ENCODE assay signal across 18 cellular contexts in genomic region chr7:87784424-87784823, GRCh38.
DNase-seq lines count a peak whose midpoint lies in the region; ATAC-seq, FAIRE-seq and TF ChIP-seq lines count a peak whose summit lies in the region.
"Had no signal": no experiment of that assay in that cellular context is flagged by ENCODE, and none has a peak within 500 bp of the region (broad histone marks: within the 10 kb centered on the region; RNA-seq: fewer than 3 reads in every experiment).

No MANE protein-coding gene starts in this region.

- peaks cover 3% of the 10 kb centered on the region; the same call in 1 of the 3 replicates for H3K9me3 ChIP-seq in A549
- H3K9me3 ChIP-seq in HCT116 (ENCODE audit: control insufficient read depth in 1 of 2, insufficient read depth in 1 of 2, low read depth in 1 of 2, low read length in 2 of 2) = no peaks in the 10 kb centered on the region
- H3K9me3 ChIP-seq in PC-3 (ENCODE audit: low read length) = no peaks in the 10 kb centered on the region
- H3K9me3 ChIP-seq in H1 (ENCODE audit: insufficient read depth in 2 of 2, low read depth in 1 of 2, low read length in 1 of 2) = no peaks in the 10 kb centered on the region
- H3K9me3 ChIP-seq: body of pancreas, uterus had no signal

- no peak overlapping the region for H2BK120ac ChIP-seq in H1 (replicated peaks; ENCODE audit: low read depth, low read length)

- no TSS peak for BruUV-seq in HCT116 (replicated peaks; lab: Mats Ljungman, UMichigan)
- BruUV-seq in PC-3 (replicated peaks; lab: Mats Ljungman, UMichigan) = no TSS peak

- no peak overlapping the region for H3K23ac ChIP-seq in H1 (ENCODE audit: insufficient read length)

- intact Hi-C loops in HCT116 (cut with micrococcal nuclease) = no loop called here
- intact Hi-C loops in PC-3 (cut with micrococcal nuclease) = no loop called here

- no peak overlapping the region for H2BK5ac ChIP-seq in H1 (ENCODE audit: low read depth, low read length)

- no peaks in the 10 kb centered on the region for H3F3A ChIP-seq in PC-3 (ENCODE audit: low read length, unreplicated experiment)

- no peak overlapping the region for H2BK15ac ChIP-seq in H1 (ENCODE audit: low read length)

- H3K4me3 ChIP-seq in A549 (no peak overlapping the region), HCT116 (replicated peaks in 1 of 2; ENCODE audit: low read depth in 1 of 2, low read length in 2 of 2) (no peak overlapping the region), PC-3 (ENCODE audit: low read length) (no peak overlapping the region), H1 (ENCODE audit: extremely low read depth in 1 of 4, insufficient read depth in 2 of 4, low read depth in 3 of 4, low read length in 4 of 4) (no peak overlapping the region)
- H3K4me3 ChIP-seq: body of pancreas, stomach, uterus had no signal

- no peak overlapping the region for H3K56ac ChIP-seq in H1 (replicated peaks; ENCODE audit: insufficient read length, low read depth, low read length)

- H3K23me2 ChIP-seq in H1 (ENCODE audit: low read depth, low read length) = no peaks in the 10 kb centered on the region

- ATAC-seq in A549 (no peak), HCT116 (peak; percentile 78; the same call in 1 of the 2 replicates), PC-3 (peak; percentile 68), GM19395 (IDR thresholded peaks at IDR 0.05; ENCODE audit: unreplicated experiment) (no peak)
- ATAC-seq: body of pancreas had no signal

- H3K9ac ChIP-seq in HCT116 (ENCODE audit: low read length) = no peak overlapping the region
- H3K9ac ChIP-seq in PC-3 (ENCODE audit: low read length) = no peak overlapping the region
- H3K9ac ChIP-seq in H1 (replicated peaks in 1 of 4; ENCODE audit: extremely low read depth in 1 of 4, low read depth in 3 of 4, low read length in 3 of 4) = no peak overlapping the region

- H4K8ac ChIP-seq in H1 (ENCODE audit: extremely low read depth, insufficient read depth, low read length) = no peak overlapping the region

- no peak overlapping the region for H3K14ac ChIP-seq in H1 (ENCODE audit: insufficient read length)

- H3K36me3 ChIP-seq in HCT116 (ENCODE audit: control insufficient read depth in 1 of 2, insufficient read depth in 2 of 2, low read length in 2 of 2) (no peaks in the 10 kb centered on the region), PC-3 (ENCODE audit: low read depth, low read length) (no peaks in the 10 kb centered on the region), H1 (ENCODE audit: control insufficient read depth in 2 of 4, insufficient read depth in 4 of 4, low read length in 3 of 4) (no peaks in the 10 kb centered on the region)
- H3K36me3 ChIP-seq: stomach, uterus, WERI-Rb-1 had no signal

- TF ChIP-seq POLR2A in A549 (IDR thresholded peaks at IDR 0.05; ENCODE audit: low read length) = no peak
- TF ChIP-seq POLR2A in HCT116 (IDR thresholded peaks at IDR 0.05; ENCODE audit: borderline replicate concordance, extremely low read depth, insufficient read depth, insufficient read length) = no peak
- TF ChIP-seq POLR2A in H1 (IDR thresholded peaks at IDR 0.05; ENCODE audit: control extremely low read depth in 1 of 2, low read depth in 2 of 2, low read length in 2 of 2) = no peak

- TF ChIP-seq CTCF in A549 (IDR thresholded peaks at IDR 0.05) = no peak
- TF ChIP-seq CTCF in HCT116 (IDR thresholded peaks at IDR 0.05 in 2 of 3, conservative IDR thresholded peaks at IDR 0.05 in 1 of 3; ENCODE audit: borderline replicate concordance in 1 of 3, insufficient read depth in 1 of 3, low read depth in 2 of 3, low read length in 2 of 3) = peak in 2 of 3 experiments; percentile 27 to 45; a peak in 4 of 6 replicates
- TF ChIP-seq CTCF in PC-3 (conservative IDR thresholded peaks at IDR 0.05; ENCODE audit: low read depth, low read length) = peak; percentile 42
- TF ChIP-seq CTCF in H1 (IDR thresholded peaks at IDR 0.05; ENCODE audit: control extremely low read depth in 1 of 3, insufficient read depth in 1 of 3, low read depth in 1 of 3, low read length in 3 of 3) = peak in 1 of 3 experiments; percentile 16; a peak in 2 of 4 replicates
- TF ChIP-seq CTCF in GM10266 (IDR thresholded peaks at IDR 0.05; ENCODE audit: control insufficient read depth, insufficient read depth, low read depth, missing control alignments) = no peak

- no peak overlapping the region for H2BK12ac ChIP-seq in H1 (ENCODE audit: low read depth, low read length)

- TF ChIP-seq RAD21 in A549 (conservative IDR thresholded peaks at IDR 0.05 in 1 of 2, IDR thresholded peaks at IDR 0.05 in 1 of 2) = no peak; a peak in 1 of 5 replicates
- peak; percentile 40 for TF ChIP-seq RAD21 in HCT116 (IDR thresholded peaks at IDR 0.05; ENCODE audit: low read depth)
- TF ChIP-seq RAD21 in H1 (IDR thresholded peaks at IDR 0.05 in 1 of 2, conservative IDR thresholded peaks at IDR 0.05 in 1 of 2; ENCODE audit: low read depth in 2 of 2, low read length in 2 of 2) = peak; percentile 37 to 48

- DNase-seq in A549 (ENCODE audit: low read depth in 1 of 2, low spot score in 1 of 2) (no peak), HCT116 (ENCODE audit: low read depth, low spot score) (no peak), PC-3 (peak; percentile 13), H1 (ENCODE audit: low read depth in 1 of 2, low spot score in 2 of 2) (no peak), GM10266 (ENCODE audit: extremely low spot score) (no peak), DMS 273 treated with DMSO at 0.1 percent for 48 hours (lab: John Stamatoyannopoulos, UW) (no peak), NCI-H2227 (lab: John Stamatoyannopoulos, UW; ENCODE audit: unreplicated experiment) (no peak)
- DNase-seq: activated gamma-delta T cell; body of pancreas; Calu3; effector memory CD4-positive, alpha-beta T cell; glutamatergic neuron; H7; stomach; uterus; WERI-Rb-1 had no signal

- no peak overlapping the region for H2AFZ ChIP-seq in HCT116 (ENCODE audit: low read depth, low read length, poor library complexity, severe bottlenecking)
- H2AFZ ChIP-seq in PC-3 (ENCODE audit: low read length) = no peak overlapping the region
- no peak overlapping the region for H2AFZ ChIP-seq in H1 (ENCODE audit: low read length)

- H3K27me3 ChIP-seq in HCT116 (ENCODE audit: insufficient read depth, low read length) (no peaks in the 10 kb centered on the region), PC-3 (ENCODE audit: low read length) (0 out of 2 replicates have a peak, but pooled peaks cover 4% of the 10 kb centered on the region), H1 (replicated peaks in 1 of 4; ENCODE audit: control insufficient read depth in 3 of 4, extremely low read depth in 1 of 4, insufficient read depth in 3 of 4, low read length in 3 of 4) (no peaks in the 10 kb centered on the region)
- H3K27me3 ChIP-seq: body of pancreas, stomach, uterus had no signal

- H4K5ac ChIP-seq in H1 (ENCODE audit: insufficient read length, low read depth, low read length) = no peak overlapping the region

- CTCF ChIA-PET in A549 (lab: Yijun Ruan, JAX) = no interaction called here
- CTCF ChIA-PET in HCT116 (lab: Charles Lee) = interaction anchor here (0.6 to 1.7 kb wide), 4 partner anchors 216 to 467 kb away, joined by 3 to 6 read pairs (median 4); no protein-coding TSS in a partner anchor
- CTCF ChIA-PET in PC-3 (lab: Charles Lee) = no interaction called here
- CTCF ChIA-PET in H1 (lab: Charles Lee; ENCODE audit: partially characterized antibody) = interaction anchor here (0.9 to 3.3 kb wide), 9 partner anchors 9 to 385 kb away, joined by 3 to 13 read pairs (median 3); no protein-coding TSS in a partner anchor

- no peaks in the 10 kb centered on the region for H3K4me1 ChIP-seq in A549
- H3K4me1 ChIP-seq in HCT116 (ENCODE audit: control insufficient read depth in 1 of 2, insufficient read depth in 2 of 2, low read length in 2 of 2) = no peaks in the 10 kb centered on the region
- no peaks in the 10 kb centered on the region for H3K4me1 ChIP-seq in PC-3 (ENCODE audit: insufficient read depth, low read length)
- H3K4me1 ChIP-seq in H1 (replicated peaks in 1 of 4; ENCODE audit: control insufficient read depth in 3 of 4, insufficient read depth in 4 of 4, low read length in 3 of 4) = no peaks in the 10 kb centered on the region
- H3K4me1 ChIP-seq: body of pancreas, stomach, uterus had no signal

- no peak overlapping the region for H4K91ac ChIP-seq in H1 (replicated peaks; ENCODE audit: insufficient read length, low read length)

- RAD21 ChIA-PET in HCT116 (lab: Charles Lee; ENCODE audit: low non-redundant PET in 1 of 2, low total read pairs in 2 of 2, uncharacterized antibody in 2 of 2, unreplicated experiment in 2 of 2) = no interaction called here

- H3K4me2 ChIP-seq in A549 (no peak overlapping the region), HCT116 (ENCODE audit: low read length) (no peak overlapping the region), PC-3 (ENCODE audit: low read length) (no peak overlapping the region), H1 (ENCODE audit: insufficient read depth in 1 of 2, low read depth in 2 of 2, low read length in 2 of 2) (no peak overlapping the region)

- TF ChIP-seq EP300 in A549 (IDR thresholded peaks at IDR 0.05) = no peak
- no peak for TF ChIP-seq EP300 in H1 (IDR thresholded peaks at IDR 0.05; ENCODE audit: borderline replicate concordance in 1 of 2, low read depth in 2 of 2, low read length in 2 of 2)

- H3K9me2 ChIP-seq in HCT116 (ENCODE audit: insufficient read depth) = no peaks in the 10 kb centered on the region
- no peaks in the 10 kb centered on the region for H3K9me2 ChIP-seq in PC-3 (replicated peaks; ENCODE audit: low read length)

- FAIRE-seq in A549 (lab: Jason Lieb, UNC) (no peak), H1 (lab: Jason Lieb, UNC) (no peak)
- FAIRE-seq: keratinocyte had no signal

- H2AK5ac ChIP-seq in H1 (ENCODE audit: low read depth, low read length) = no peak overlapping the region

- POLR2A ChIA-PET in A549 (lab: Yijun Ruan, JAX) (no interaction called here), HCT116 (lab: Charles Lee) (no interaction called here), PC-3 (lab: Charles Lee; ENCODE audit: unreplicated experiment) (no interaction called here), H1 (lab: Charles Lee; ENCODE audit: partially characterized antibody) (no interaction called here)

- H3K27ac ChIP-seq in A549 (no peak overlapping the region), HCT116 (ENCODE audit: low read depth, low read length) (no peak overlapping the region), PC-3 (ENCODE audit: low read length) (no peak overlapping the region), H1 (ENCODE audit: low read depth, low read length) (no peak overlapping the region)
- H3K27ac ChIP-seq: body of pancreas, stomach, uterus, WERI-Rb-1 had no signal

- no peak overlapping the region for H2BK20ac ChIP-seq in H1 (ENCODE audit: low read length)

- H3K79me2 ChIP-seq in HCT116 (ENCODE audit: insufficient read depth, low read length) (no peaks in the 10 kb centered on the region), PC-3 (ENCODE audit: low read length) (no peaks in the 10 kb centered on the region), H1 (ENCODE audit: control insufficient read depth in 1 of 2, insufficient read depth in 2 of 2, low read length in 2 of 2) (no peaks in the 10 kb centered on the region)

- H3K79me1 ChIP-seq in H1 (ENCODE audit: low read depth, low read length) = no peaks in the 10 kb centered on the region

- H4K20me1 ChIP-seq in HCT116 (ENCODE audit: insufficient read depth) (no peaks in the 10 kb centered on the region), PC-3 (ENCODE audit: low read length) (no peaks in the 10 kb centered on the region), H1 (replicated peaks in 1 of 2; ENCODE audit: control insufficient read depth in 1 of 2, insufficient read depth in 2 of 2, low read length in 2 of 2) (peaks cover 0 to 1% of the 10 kb centered on the region in 2 experiments)

- no peak overlapping the region for H3K18ac ChIP-seq in H1 (ENCODE audit: extremely low read depth, low read length)

- no peak overlapping the region for H3K4ac ChIP-seq in H1 (replicated peaks; ENCODE audit: insufficient read length, low read depth, low read length)

Comparison
In these comparisons a context has a peak if more than half of its experiments do, and no peak if none do; other contexts are left out.
1. ATAC-seq: peak in HCT116 (single experiment) and PC-3 (single experiment); none in A549 (0 of 2) and GM19395 (single experiment).
2. CTCF ChIP-seq: peak in HCT116 (2 of 3) and PC-3 (single experiment); none in A549 (single experiment) and GM10266 (single experiment).
3. CTCF ChIA-PET loops: an anchor here in HCT116 (0.6 to 1.7 kb wide) and H1 (0.9 to 3.3 kb wide); none called in A549 and PC-3.
4. Of the 18 proteins assayed by ChIP-seq in both H1 and A549: peak only in H1: RAD21; only in A549: none; in both: MAFK; in neither: 15; mixed calls (peak in some experiments, not most) for 1.